Comparison of ENCODE assay signal across 1 cellular context in genomic region chr22:29607426-29607825, GRCh38.
TF ChIP-seq lines count a peak whose summit lies in the region.

No MANE protein-coding gene starts in this region.

TF ChIP-seq in IMR-90, 13 proteins besides CTCF, POLR2A, EP300 and RAD21:
- TF ChIP-seq ELK1 (IDR thresholded peaks at IDR 0.05; ENCODE audit: borderline replicate concordance, low read depth, low read length) (no peak), CHD1 (IDR thresholded peaks at IDR 0.05; ENCODE audit: low read depth, low read length) (no peak), FOS (IDR thresholded peaks at IDR 0.05; ENCODE audit: low read depth, low read length) (no peak), NFE2L2 (IDR thresholded peaks at IDR 0.05; ENCODE audit: low read depth, low read length) (no peak), BHLHE40 (IDR thresholded peaks at IDR 0.05; ENCODE audit: low read depth, low read length) (no peak), MAFK (IDR thresholded peaks at IDR 0.05; ENCODE audit: low read depth, low read length) (no peak), CEBPB (IDR thresholded peaks at IDR 0.05; ENCODE audit: low read depth, low read length) (no peak), MXI1 (IDR thresholded peaks at IDR 0.05; ENCODE audit: borderline replicate concordance, low read depth, low read length) (no peak), RCOR1 (IDR thresholded peaks at IDR 0.05; ENCODE audit: insufficient replicate concordance, low read length) (no peak), SMC3 (IDR thresholded peaks at IDR 0.05; ENCODE audit: low read depth, low read length) (no peak), MAZ (IDR thresholded peaks at IDR 0.05; ENCODE audit: borderline replicate concordance, low read depth, low read length) (no peak), USF2 (IDR thresholded peaks at IDR 0.05; ENCODE audit: low read depth, low read length) (no peak), RFX5 (IDR thresholded peaks at IDR 0.05; ENCODE audit: low read depth, low read length) (no peak)
